In the genomic region with DNA sequence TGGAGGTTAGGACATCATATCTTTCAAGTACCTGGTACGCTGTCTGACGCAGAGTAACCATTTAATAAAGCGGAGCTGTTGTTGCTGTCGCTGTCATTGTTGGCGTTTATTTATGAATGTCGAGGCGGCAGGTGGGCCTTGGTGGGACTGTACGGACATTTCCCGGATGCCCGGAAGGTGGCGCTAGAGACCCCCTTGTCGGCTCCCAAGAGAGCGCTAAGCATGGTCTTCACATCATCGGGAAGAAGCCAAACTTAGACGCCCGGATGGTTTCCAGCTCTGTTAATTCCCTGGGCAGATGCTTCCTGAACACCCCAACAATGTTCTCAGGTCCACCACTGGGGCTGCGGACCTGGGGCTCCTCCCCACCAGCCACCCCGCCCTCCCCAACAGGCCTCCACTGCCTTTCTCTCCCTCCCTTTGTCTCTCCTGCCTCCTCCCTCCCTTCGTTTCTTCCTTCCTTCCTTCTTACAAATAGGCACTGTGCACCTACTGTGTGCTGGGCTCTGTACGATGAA, we compare ENCODE assay signal across 1 cellular context.
A peak's percentile ranks its signal among the peaks of the same experiment; 100 is the strongest.
TF ChIP-seq lines count a peak whose summit lies in the region.

No MANE protein-coding gene starts in this region.

TF ChIP-seq in A549, 52 proteins besides CTCF, POLR2A, EP300 and RAD21 (continued from another document):
- TF ChIP-seq, protein P1, sequence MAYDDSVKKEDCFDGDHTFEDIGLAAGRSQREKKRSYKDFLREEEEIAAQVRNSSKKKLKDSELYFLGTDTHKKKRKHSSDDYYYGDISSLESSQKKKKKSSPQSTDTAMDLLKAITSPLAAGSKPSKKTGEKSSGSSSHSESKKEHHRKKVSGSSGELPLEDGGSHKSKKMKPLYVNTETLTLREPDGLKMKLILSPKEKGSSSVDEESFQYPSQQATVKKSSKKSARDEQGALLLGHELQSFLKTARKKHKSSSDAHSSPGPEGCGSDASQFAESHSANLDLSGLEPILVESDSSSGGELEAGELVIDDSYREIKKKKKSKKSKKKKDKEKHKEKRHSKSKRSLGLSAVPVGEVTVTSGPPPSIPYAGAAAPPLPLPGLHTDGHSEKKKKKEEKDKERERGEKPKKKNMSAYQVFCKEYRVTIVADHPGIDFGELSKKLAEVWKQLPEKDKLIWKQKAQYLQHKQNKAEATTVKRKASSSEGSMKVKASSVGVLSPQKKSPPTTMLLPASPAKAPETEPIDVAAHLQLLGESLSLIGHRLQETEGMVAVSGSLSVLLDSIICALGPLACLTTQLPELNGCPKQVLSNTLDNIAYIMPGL (CRISPR knock-in tag; IDR thresholded peaks at IDR 0.05; ENCODE audit: borderline replicate concordance): no peak
- TF ChIP-seq, protein P2, sequence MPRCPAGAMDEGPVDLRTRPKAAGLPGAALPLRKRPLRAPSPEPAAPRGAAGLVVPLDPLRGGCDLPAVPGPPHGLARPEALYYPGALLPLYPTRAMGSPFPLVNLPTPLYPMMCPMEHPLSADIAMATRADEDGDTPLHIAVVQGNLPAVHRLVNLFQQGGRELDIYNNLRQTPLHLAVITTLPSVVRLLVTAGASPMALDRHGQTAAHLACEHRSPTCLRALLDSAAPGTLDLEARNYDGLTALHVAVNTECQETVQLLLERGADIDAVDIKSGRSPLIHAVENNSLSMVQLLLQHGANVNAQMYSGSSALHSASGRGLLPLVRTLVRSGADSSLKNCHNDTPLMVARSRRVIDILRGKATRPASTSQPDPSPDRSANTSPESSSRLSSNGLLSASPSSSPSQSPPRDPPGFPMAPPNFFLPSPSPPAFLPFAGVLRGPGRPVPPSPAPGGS (IDR thresholded peaks at IDR 0.05): no peak
- TF ChIP-seq CBX8 (IDR thresholded peaks at IDR 0.05) (no peak), ZC3H11A (IDR thresholded peaks at IDR 0.05) (no peak), SMC3 (IDR thresholded peaks at IDR 0.05) (peak; percentile 94), JUN (IDR thresholded peaks at IDR 0.05) (peak in 1 of 2 experiments; percentile 43; a peak in 2 of 5 replicates), RARB (CRISPR knock-in tag; IDR thresholded peaks at IDR 0.05) (no peak), CHD4 (IDR thresholded peaks at IDR 0.05; ENCODE audit: borderline replicate concordance) (no peak), MAFK (IDR thresholded peaks at IDR 0.05; ENCODE audit: partially characterized antibody) (no peak), RCOR1 (IDR thresholded peaks at IDR 0.05; ENCODE audit: low read depth, low read length) (no peak), TFCP2L1 (CRISPR knock-in tag; IDR thresholded peaks at IDR 0.05) (no peak)
- TF ChIP-seq, protein P3, sequence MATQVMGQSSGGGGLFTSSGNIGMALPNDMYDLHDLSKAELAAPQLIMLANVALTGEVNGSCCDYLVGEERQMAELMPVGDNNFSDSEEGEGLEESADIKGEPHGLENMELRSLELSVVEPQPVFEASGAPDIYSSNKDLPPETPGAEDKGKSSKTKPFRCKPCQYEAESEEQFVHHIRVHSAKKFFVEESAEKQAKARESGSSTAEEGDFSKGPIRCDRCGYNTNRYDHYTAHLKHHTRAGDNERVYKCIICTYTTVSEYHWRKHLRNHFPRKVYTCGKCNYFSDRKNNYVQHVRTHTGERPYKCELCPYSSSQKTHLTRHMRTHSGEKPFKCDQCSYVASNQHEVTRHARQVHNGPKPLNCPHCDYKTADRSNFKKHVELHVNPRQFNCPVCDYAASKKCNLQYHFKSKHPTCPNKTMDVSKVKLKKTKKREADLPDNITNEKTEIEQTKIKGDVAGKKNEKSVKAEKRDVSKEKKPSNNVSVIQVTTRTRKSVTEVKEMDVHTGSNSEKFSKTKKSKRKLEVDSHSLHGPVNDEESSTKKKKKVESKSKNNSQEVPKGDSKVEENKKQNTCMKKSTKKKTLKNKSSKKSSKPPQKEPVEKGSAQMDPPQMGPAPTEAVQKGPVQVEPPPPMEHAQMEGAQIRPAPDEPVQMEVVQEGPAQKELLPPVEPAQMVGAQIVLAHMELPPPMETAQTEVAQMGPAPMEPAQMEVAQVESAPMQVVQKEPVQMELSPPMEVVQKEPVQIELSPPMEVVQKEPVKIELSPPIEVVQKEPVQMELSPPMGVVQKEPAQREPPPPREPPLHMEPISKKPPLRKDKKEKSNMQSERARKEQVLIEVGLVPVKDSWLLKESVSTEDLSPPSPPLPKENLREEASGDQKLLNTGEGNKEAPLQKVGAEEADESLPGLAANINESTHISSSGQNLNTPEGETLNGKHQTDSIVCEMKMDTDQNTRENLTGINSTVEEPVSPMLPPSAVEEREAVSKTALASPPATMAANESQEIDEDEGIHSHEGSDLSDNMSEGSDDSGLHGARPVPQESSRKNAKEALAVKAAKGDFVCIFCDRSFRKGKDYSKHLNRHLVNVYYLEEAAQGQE (IDR thresholded peaks at IDR 0.05): no peak
- TF ChIP-seq, protein P4, sequence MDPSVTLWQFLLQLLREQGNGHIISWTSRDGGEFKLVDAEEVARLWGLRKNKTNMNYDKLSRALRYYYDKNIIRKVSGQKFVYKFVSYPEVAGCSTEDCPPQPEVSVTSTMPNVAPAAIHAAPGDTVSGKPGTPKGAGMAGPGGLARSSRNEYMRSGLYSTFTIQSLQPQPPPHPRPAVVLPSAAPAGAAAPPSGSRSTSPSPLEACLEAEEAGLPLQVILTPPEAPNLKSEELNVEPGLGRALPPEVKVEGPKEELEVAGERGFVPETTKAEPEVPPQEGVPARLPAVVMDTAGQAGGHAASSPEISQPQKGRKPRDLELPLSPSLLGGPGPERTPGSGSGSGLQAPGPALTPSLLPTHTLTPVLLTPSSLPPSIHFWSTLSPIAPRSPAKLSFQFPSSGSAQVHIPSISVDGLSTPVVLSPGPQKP (IDR thresholded peaks at IDR 0.05; ENCODE audit: low read depth, low read length): no peak
- TF ChIP-seq, protein P5, sequence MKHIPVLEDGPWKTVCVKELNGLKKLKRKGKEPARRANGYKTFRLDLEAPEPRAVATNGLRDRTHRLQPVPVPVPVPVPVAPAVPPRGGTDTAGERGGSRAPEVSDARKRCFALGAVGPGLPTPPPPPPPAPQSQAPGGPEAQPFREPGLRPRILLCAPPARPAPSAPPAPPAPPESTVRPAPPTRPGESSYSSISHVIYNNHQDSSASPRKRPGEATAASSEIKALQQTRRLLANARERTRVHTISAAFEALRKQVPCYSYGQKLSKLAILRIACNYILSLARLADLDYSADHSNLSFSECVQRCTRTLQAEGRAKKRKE (CRISPR knock-in tag; IDR thresholded peaks at IDR 0.05; ENCODE audit: low read depth): peak; percentile 91
- TF ChIP-seq, protein P6, sequence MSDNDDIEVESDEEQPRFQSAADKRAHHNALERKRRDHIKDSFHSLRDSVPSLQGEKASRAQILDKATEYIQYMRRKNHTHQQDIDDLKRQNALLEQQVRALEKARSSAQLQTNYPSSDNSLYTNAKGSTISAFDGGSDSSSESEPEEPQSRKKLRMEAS (IDR thresholded peaks at IDR 0.05): peak; percentile 60; the same call in 1 of the 2 replicates
TF ChIP-seq in A549: peak in this region for 13.
